ENCODE assay signal across 31 cellular contexts in the genomic region with DNA sequence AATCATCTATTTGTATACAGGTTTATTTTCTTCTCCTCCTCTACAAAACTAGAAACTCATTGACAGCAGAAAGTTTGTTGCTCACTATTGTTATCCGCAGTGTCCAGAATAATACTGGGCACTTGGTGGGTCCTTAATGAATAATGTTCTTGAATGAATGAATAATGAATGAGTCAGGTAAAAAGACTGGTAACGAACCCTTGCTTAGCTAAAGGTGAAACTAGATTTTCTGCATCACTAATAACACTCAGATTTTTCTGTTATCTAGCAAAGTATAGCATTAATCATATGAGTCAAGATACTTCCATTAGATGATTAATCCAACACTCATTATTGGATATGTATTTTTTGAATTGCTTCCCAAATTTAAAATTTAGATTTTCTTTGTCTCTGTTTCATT.
"Had no signal": no experiment of that assay in that cellular context is flagged by ENCODE, and none has a peak within 500 bp of the region (broad histone marks: within the 10 kb centered on the region; RNA-seq: fewer than 3 reads in every experiment).

No MANE protein-coding gene starts in this region.

- H3K27me3 ChIP-seq: adrenal gland, body of pancreas, cardiac muscle cell, colonic mucosa, esophagus muscularis mucosa, foreskin keratinocyte, gastroesophageal sphincter had no signal

- H3K36me3 ChIP-seq: adrenal gland, cardiac muscle cell, colonic mucosa, esophagus muscularis mucosa, gastroesophageal sphincter had no signal

- H3K9me3 ChIP-seq: adrenal gland, body of pancreas, colonic mucosa, esophagus muscularis mucosa, gastroesophageal sphincter had no signal

- H3K4me1 ChIP-seq: adrenal gland, body of pancreas, colonic mucosa, esophagus muscularis mucosa, foreskin keratinocyte, gastroesophageal sphincter had no signal

- DNase-seq: activated CD4-positive, alpha-beta memory T cell treated with anti-CD3 and anti-CD28 coated beads for 36 hours; activated CD4-positive, alpha-beta T cell treated with anti-CD3 and anti-CD28 coated beads for 36 hours; activated CD4-positive, alpha-beta T cell treated with anti-CD3 and anti-CD28 coated beads, Interleukin-2, amount 10 ng/mL, durations not matched to agents 24 days and 14 days; activated CD4-positive, CD25-positive, alpha-beta regulatory T cell; activated CD4-positive, CD25-positive, alpha-beta regulatory T cell treated with anti-CD3 and anti-CD28 coated beads, Interleukin-2, amount 50 U/mL, for 72 hours; activated CD8-positive, alpha-beta memory T cell treated with anti-CD3 and anti-CD28 coated beads, Interleukin-2, amount 10 ng/mL, durations not matched to agents 7 days and 5 days; activated CD8-positive, alpha-beta memory T cell treated with anti-CD3 and anti-CD28 coated beads, Interleukin-2, amount 50 U/mL, for 4 hours; activated CD8-positive, alpha-beta T cell treated with anti-CD3 and anti-CD28 coated beads, Interleukin-2, amount 10 ng/mL, durations not matched to agents 7 days and 5 days; activated effector memory CD4-positive, alpha-beta T cell treated with anti-CD3 and anti-CD28 coated beads, Interleukin-2, amount 50 U/mL, for 16 hours; activated naive CD4-positive, alpha-beta T cell treated with anti-CD3 and anti-CD28 coated beads for 36 hours; activated naive CD8-positive, alpha-beta T cell treated with anti-CD3 and anti-CD28 coated beads for 36 hours; activated naive CD8-positive, alpha-beta T cell treated with anti-CD3 and anti-CD28 coated beads, Interleukin-2, amount 50 U/mL, for 24 hours; activated T-cell treated with anti-CD3 and anti-CD28 coated beads, Interleukin-2, amount 50 U/mL, for 1 hour; activated T-cell treated with anti-CD3 and anti-CD28 coated beads, Interleukin-2, amount 50 U/mL, for 48 hours; adrenal gland; amygdala; aorta; body of pancreas; central memory CD4-positive, alpha-beta T cell; cerebellar nuclear complex; colonic mucosa; effector CD8-positive, alpha-beta T cell; erythroblast; foreskin keratinocyte; head of caudate nucleus; T-helper 2 cell had no signal

- FAIRE-seq: endometrium, endothelial cell of umbilical vein had no signal

- ATAC-seq: activated CD4-positive, alpha-beta T cell treated with anti-CD3 and anti-CD28 coated beads for 36 hours; activated CD8-positive, alpha-beta memory T cell treated with anti-CD3 and anti-CD28 coated beads, Interleukin-2, amount 10 ng/mL, durations not matched to agents 7 days and 5 days; activated CD8-positive, alpha-beta T cell treated with anti-CD3 and anti-CD28 coated beads, Interleukin-2, amount 10 ng/mL, durations not matched to agents 7 days and 5 days; activated naive CD8-positive, alpha-beta T cell treated with anti-CD3 and anti-CD28 coated beads, Interleukin-2, amount 50 U/mL, for 24 hours; body of pancreas; foreskin keratinocyte; gastroesophageal sphincter had no signal

- H3K4me3 ChIP-seq: adrenal gland, body of pancreas, cardiac muscle cell, colonic mucosa, esophagus muscularis mucosa, gastroesophageal sphincter had no signal

- H3K27ac ChIP-seq: adrenal gland, body of pancreas, cardiac muscle cell, colonic mucosa, esophagus muscularis mucosa, foreskin keratinocyte, gastroesophageal sphincter had no signal
